Comparison of ENCODE assay signal across 12 cellular contexts in the genomic region with DNA sequence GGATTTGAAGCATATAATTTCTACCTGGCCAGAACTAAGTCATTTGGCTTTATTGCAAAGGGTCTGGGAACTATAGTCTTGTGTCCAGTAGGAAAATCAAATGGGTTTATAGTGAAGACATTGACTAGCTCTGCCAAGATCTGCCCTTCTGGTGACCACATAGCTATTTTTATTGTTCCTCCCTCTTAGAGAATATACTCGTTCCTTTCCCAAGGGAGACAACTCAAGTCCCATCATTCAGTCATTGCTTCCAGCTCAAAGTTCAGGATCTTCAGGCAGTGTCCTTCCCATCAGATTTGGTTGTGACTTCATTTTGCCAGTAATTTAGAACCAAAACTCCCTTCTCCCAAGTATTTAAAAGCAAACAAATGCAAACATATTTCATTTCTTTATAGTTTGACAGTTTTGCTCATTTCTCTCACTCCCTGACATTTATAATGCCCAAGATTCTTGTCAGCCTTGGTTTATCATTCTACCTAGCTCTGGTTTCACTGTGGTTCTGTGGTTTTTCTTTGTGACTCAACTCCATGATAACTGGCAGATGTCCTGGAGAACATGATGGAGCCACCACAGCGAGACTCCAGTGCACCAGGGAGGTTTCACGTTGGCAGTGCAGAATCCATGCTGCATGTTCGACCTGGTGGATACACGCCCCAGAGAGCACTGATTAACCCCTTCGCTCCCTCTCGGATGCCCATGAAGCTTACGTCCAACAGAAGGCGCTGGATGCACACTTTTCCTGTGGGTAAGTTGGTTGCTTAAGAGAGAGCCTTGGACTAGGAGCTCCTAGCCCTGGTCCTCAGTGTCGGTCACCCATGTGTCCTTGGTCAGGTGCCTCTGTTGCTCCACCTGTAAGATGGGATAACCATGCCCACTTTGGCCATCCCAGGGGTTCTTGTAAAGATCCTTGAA.
DNase-seq lines count a peak whose midpoint lies in the region; ATAC-seq, FAIRE-seq and TF ChIP-seq lines count a peak whose summit lies in the region.
"Had no signal": no experiment of that assay in that cellular context is flagged by ENCODE, and none has a peak within 500 bp of the region (broad histone marks: within the 10 kb centered on the region; RNA-seq: fewer than 3 reads in every experiment).

No MANE protein-coding gene starts in this region.

- no peak for TF ChIP-seq EP300 in GM12878 (IDR thresholded peaks at IDR 0.05; ENCODE audit: borderline replicate concordance in 1 of 2, control insufficient read depth in 1 of 2, low read depth in 2 of 2, low read length in 2 of 2)

- TF ChIP-seq CTCF in NB4 (IDR thresholded peaks at IDR 0.05; ENCODE audit: low read depth, low read length) (no peak), GM12878 (IDR thresholded peaks at IDR 0.05 in 2 of 3, conservative IDR thresholded peaks at IDR 0.05 in 1 of 3; ENCODE audit: control insufficient read depth in 2 of 3, extremely low read depth in 1 of 3, insufficient read depth in 1 of 3, low read depth in 3 of 3, low read length in 3 of 3) (no peak)

- H3K27me3 Mint-ChIP-seq in activated CD4-positive, alpha-beta T cell treated with anti-CD3 and anti-CD28 coated beads, Interleukin-2, amount 10 ng/mL, durations not matched to agents 24 days and 14 days = no peaks in the 10 kb centered on the region
- no peaks in the 10 kb centered on the region for H3K27me3 Mint-ChIP-seq in CD4-positive, alpha-beta memory T cell
- H3K27me3 Mint-ChIP-seq: naive thymus-derived CD4-positive, alpha-beta T cell had no signal

- no peak overlapping the region for H3K4me3 ChIP-seq in NB4 (ENCODE audit: low read depth, low read length)
- no peak overlapping the region for H3K4me3 ChIP-seq in GM12878
- H3K4me3 ChIP-seq in CD4-positive, alpha-beta memory T cell (ENCODE audit: low read length in 2 of 2) = no peak overlapping the region
- H3K4me3 ChIP-seq: A549, thoracic aorta had no signal

- intact Hi-C loops in activated CD4-positive, alpha-beta T cell treated with anti-CD3 and anti-CD28 coated beads, Interleukin-2, amount 10 ng/mL, durations not matched to agents 24 days and 14 days (cut with micrococcal nuclease) = loop anchor here (1.0 to 2.0 kb wide), 2 partner anchors 11 to 24 kb away; no protein-coding TSS in a partner anchor
- intact Hi-C loops in GM12878 (cut with micrococcal nuclease; ENCODE audit: unreplicated experiment) = no loop called here
- intact Hi-C loops in CD4-positive, alpha-beta memory T cell (cut with micrococcal nuclease) = no loop called here

- H3K27me3 ChIP-seq in GM12878 (replicated peaks in 1 of 2; ENCODE audit: control insufficient read depth in 2 of 2, insufficient read depth in 2 of 2, low read length in 1 of 2) = no peaks in the 10 kb centered on the region
- H3K27me3 ChIP-seq in CD4-positive, alpha-beta memory T cell (ENCODE audit: insufficient read depth, low read length) = no peaks in the 10 kb centered on the region

- no peak for FAIRE-seq in GM12878 (lab: Jason Lieb, UNC)
- FAIRE-seq: A549 had no signal

- no TSS peak for BruUV-seq in GM12878 (replicated peaks; lab: Mats Ljungman, UMichigan)

- H3K36me3 ChIP-seq in GM12878 (ENCODE audit: control insufficient read depth in 2 of 2, insufficient read depth in 2 of 2, low read length in 1 of 2) = peaks cover 25 to 48% of the 10 kb centered on the region in 2 experiments
- H3K36me3 ChIP-seq in CD4-positive, alpha-beta memory T cell (ENCODE audit: insufficient read depth, low read length) = peaks cover 66% of the 10 kb centered on the region

- TF ChIP-seq RAD21 in GM12878 (IDR thresholded peaks at IDR 0.05; ENCODE audit: insufficient read depth, low read depth, low read length) = no peak

- peaks cover 77% of the 10 kb centered on the region for H3K36me3 Mint-ChIP-seq in activated CD4-positive, alpha-beta T cell treated with anti-CD3 and anti-CD28 coated beads, Interleukin-2, amount 10 ng/mL, durations not matched to agents 24 days and 14 days (ENCODE audit: low read depth)
- H3K36me3 Mint-ChIP-seq in CD4-positive, alpha-beta memory T cell = peaks cover 72 to 85% of the 10 kb centered on the region in 2 donors

- TF ChIP-seq POLR2A in NB4 (IDR thresholded peaks at IDR 0.05; ENCODE audit: extremely low read depth, insufficient read length) = no peak
- no peak for TF ChIP-seq POLR2A in GM12878 (IDR thresholded peaks at IDR 0.05; ENCODE audit: low read depth, low read length)

- DNase-seq in activated CD4-positive, alpha-beta T cell treated with anti-CD3 and anti-CD28 coated beads, Interleukin-2, amount 10 ng/mL, durations not matched to agents 24 days and 14 days = no peak
- no peak for DNase-seq in activated CD4-positive, alpha-beta T cell treated with anti-CD3 and anti-CD28 coated beads, Interleukin-2, amount 50 U/mL, for 4 hours
- DNase-seq in NB4 (ENCODE audit: low read depth) (peak; percentile 5), GM12878 (ENCODE audit: low read depth, low spot score) (no peak), NCI-H510A treated with DMSO at 0.1 percent for 48 hours (lab: John Stamatoyannopoulos, UW) (no peak)
- peak; percentile 24 to 25 for DNase-seq in stimulated activated CD4-positive, alpha-beta T cell treated with anti-CD3 and anti-CD28 coated beads, Interleukin-15, amount 100 ng/mL, for 48 hours (ENCODE audit: low read depth in 2 of 2)
- no peak for DNase-seq in CD4-positive, alpha-beta memory T cell
- DNase-seq: effector CD4-positive, alpha-beta T cell had no signal

- no peak overlapping the region for H3K27ac ChIP-seq in GM12878 (ENCODE audit: control insufficient read depth, insufficient read depth)
- H3K27ac ChIP-seq in CD4-positive, alpha-beta memory T cell (ENCODE audit: low read depth, low read length) = no peak overlapping the region
- H3K27ac ChIP-seq: A549, thoracic aorta had no signal

- H3K9me3 ChIP-seq in GM12878 (replicated peaks; ENCODE audit: control insufficient read depth, insufficient read depth, low read length) = no peaks in the 10 kb centered on the region
- no peaks in the 10 kb centered on the region for H3K9me3 ChIP-seq in CD4-positive, alpha-beta memory T cell (ENCODE audit: control insufficient read depth in 1 of 2, low read length in 2 of 2)
- H3K9me3 ChIP-seq: A549, thoracic aorta had no signal

- no peak overlapping the region for H3K4me3 Mint-ChIP-seq in activated CD4-positive, alpha-beta T cell treated with anti-CD3 and anti-CD28 coated beads, Interleukin-2, amount 10 ng/mL, durations not matched to agents 24 days and 14 days
- H3K4me3 Mint-ChIP-seq in CD4-positive, alpha-beta memory T cell = no peak overlapping the region
- H3K4me3 Mint-ChIP-seq: naive thymus-derived CD4-positive, alpha-beta T cell had no signal

- H3K9me3 Mint-ChIP-seq in activated CD4-positive, alpha-beta T cell treated with anti-CD3 and anti-CD28 coated beads, Interleukin-2, amount 10 ng/mL, durations not matched to agents 24 days and 14 days = no peaks in the 10 kb centered on the region
- peaks cover 0 to 2% (median 0%) of the 10 kb centered on the region in 8 donors for H3K9me3 Mint-ChIP-seq in CD4-positive, alpha-beta memory T cell
- H3K9me3 Mint-ChIP-seq: naive thymus-derived CD4-positive, alpha-beta T cell had no signal

- in situ Hi-C loops in GM12878 (cut with MboI) = no loop called here

- no peaks in the 10 kb centered on the region for H4K20me1 ChIP-seq in GM12878 (ENCODE audit: control insufficient read depth, insufficient read depth)

- H3K9ac ChIP-seq in GM12878 (ENCODE audit: control insufficient read depth, insufficient read depth, low read length) = no peak overlapping the region

- no peak overlapping the region for H2AFZ ChIP-seq in GM12878 (ENCODE audit: control insufficient read depth, low read depth, low read length)

- ATAC-seq in GM12878 (no peak), GM19452 (IDR thresholded peaks at IDR 0.05; ENCODE audit: unreplicated experiment) (no peak)
- ATAC-seq: A549; naive thymus-derived CD4-positive, alpha-beta T cell had no signal

- H3K4me1 ChIP-seq in GM12878 (ENCODE audit: control insufficient read depth, insufficient read depth, low read length) = no peaks in the 10 kb centered on the region
- H3K4me1 ChIP-seq in CD4-positive, alpha-beta memory T cell (ENCODE audit: insufficient read depth, low read length) = no peaks in the 10 kb centered on the region
- H3K4me1 ChIP-seq: A549 had no signal

- POLR2A ChIA-PET in GM12878 (lab: Charles Lee) = interaction anchor here (0.5 kb wide), 1 partner anchor 12 kb away, joined by 3 read pairs; no protein-coding TSS in a partner anchor
- POLR2A ChIA-PET in CD4-positive, alpha-beta memory T cell (lab: Charles Lee; ENCODE audit: partially characterized antibody) = no interaction called here

- WGBS in GM12878 (ENCODE audit: insufficient coverage, insufficient replicate concordance, low lambda C conversion rate, missing lambda C conversion rate) = 75% methylated on average over 10 of the region's 10 CpGs

- H3K4me2 ChIP-seq in GM12878 (ENCODE audit: control insufficient read depth, insufficient read depth) = no peak overlapping the region
- H3K4me2 ChIP-seq: A549 had no signal

- H3K79me2 ChIP-seq in GM12878 (ENCODE audit: control insufficient read depth, insufficient read depth, low read length) = no peaks in the 10 kb centered on the region

- CTCF ChIA-PET in GM12878 (lab: Yijun Ruan, JAX) = interaction anchor here (0.7 to 0.9 kb wide), 2 partner anchors 128 to 153 kb away, joined by 3 to 5 read pairs; no protein-coding TSS in a partner anchor
- CTCF ChIA-PET in CD4-positive, alpha-beta memory T cell (lab: Charles Lee; ENCODE audit: partially characterized antibody) = interaction anchor here (0.5 kb wide), 1 partner anchor 97 kb away, joined by 5 read pairs; no protein-coding TSS in a partner anchor

- SMC1A ChIA-PET in GM12878 (lab: Charles Lee; ENCODE audit: uncharacterized antibody, unreplicated experiment) = interaction anchor here (0.8 kb wide), 1 partner anchor 26 kb away, joined by 3 read pairs; no protein-coding TSS in a partner anchor

- RAD21 ChIA-PET in GM12878 (lab: Charles Lee; ENCODE audit: unreplicated experiment) = no interaction called here

- peaks cover 11% of the 10 kb centered on the region for H3K4me1 Mint-ChIP-seq in activated CD4-positive, alpha-beta T cell treated with anti-CD3 and anti-CD28 coated beads, Interleukin-2, amount 10 ng/mL, durations not matched to agents 24 days and 14 days
- no peaks in the 10 kb centered on the region for H3K4me1 Mint-ChIP-seq in CD4-positive, alpha-beta memory T cell

- H3K27ac Mint-ChIP-seq in activated CD4-positive, alpha-beta T cell treated with anti-CD3 and anti-CD28 coated beads, Interleukin-2, amount 10 ng/mL, durations not matched to agents 24 days and 14 days = peak overlapping the region; percentile 21
- no peak overlapping the region for H3K27ac Mint-ChIP-seq in CD4-positive, alpha-beta memory T cell

TF ChIP-seq in GM12878, 131 proteins besides CTCF, POLR2A, EP300 and RAD21:
- TF ChIP-seq MTA2 (IDR thresholded peaks at IDR 0.05; ENCODE audit: low read depth) (no peak), RUNX3 (IDR thresholded peaks at IDR 0.05; ENCODE audit: low read length) (0 out of 2 replicates have a peak, but pooled peaks have one; percentile 8)
TF ChIP-seq in GM12878: peak in this region for 1.

Comparison
In these comparisons a context has a peak if more than half of its experiments do, and no peak if none do; other contexts are left out.
1. DNase-seq: peak in NB4 (single experiment) and stimulated activated CD4-positive, alpha-beta T cell treated with anti-CD3 and anti-CD28 coated beads, Interleukin-15, amount 100 ng/mL, for 48 hours (2 of 2); none in activated CD4-positive, alpha-beta T cell treated with anti-CD3 and anti-CD28 coated beads, Interleukin-2, amount 10 ng/mL, durations not matched to agents 24 days and 14 days (single experiment), activated CD4-positive, alpha-beta T cell treated with anti-CD3 and anti-CD28 coated beads, Interleukin-2, amount 50 U/mL, for 4 hours (0 of 2), GM12878 (single experiment), CD4-positive, alpha-beta memory T cell (0 of 5) and NCI-H510A treated with DMSO at 0.1 percent for 48 hours (single experiment).